ENCODE assay signal across 8 cellular contexts in the genomic region with DNA sequence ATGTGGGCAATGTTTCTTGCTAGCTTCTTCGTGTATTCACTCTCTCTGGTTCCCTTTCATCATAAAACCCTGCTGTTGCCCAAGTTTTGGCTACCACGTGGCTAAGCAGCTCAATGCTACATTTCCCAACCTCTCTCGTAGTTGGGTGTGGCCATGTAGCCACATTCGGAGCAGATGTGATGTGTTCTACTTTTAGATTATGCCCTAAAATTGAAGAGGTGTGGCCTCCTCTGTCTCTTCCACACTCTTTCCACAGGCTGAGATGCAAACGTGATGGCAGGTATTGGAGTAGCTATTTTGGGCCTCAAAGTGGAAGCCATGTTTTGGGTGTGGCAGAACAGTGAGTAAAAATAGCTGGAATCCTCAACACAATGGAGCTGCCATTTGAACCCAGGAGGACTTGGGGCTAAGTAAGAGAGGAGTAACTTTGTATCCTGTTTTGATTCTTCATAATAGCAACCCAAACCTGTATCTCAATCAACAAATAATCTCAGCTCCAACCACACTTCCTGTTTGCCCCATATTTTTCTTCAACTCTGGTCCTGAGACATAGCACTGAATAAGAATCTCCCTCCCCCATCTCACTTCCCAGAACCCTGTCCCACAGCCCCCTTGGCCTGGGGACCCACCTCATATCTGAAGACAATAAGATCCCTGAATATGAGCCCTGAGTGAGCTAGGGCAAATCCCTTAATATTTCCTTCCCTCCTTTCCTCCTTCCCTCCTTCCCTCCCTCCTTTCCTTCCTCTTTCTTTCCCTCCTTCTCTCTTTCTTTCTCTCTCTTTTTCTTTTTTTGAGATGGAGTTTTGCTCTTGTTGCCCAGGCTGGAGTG. TPM values are rescaled to one million over a fixed set of nuclear protein-coding genes. Genes with fewer than 3 reads are reported as not detected.
DNase-seq lines count a peak whose midpoint lies in the region; ATAC-seq and TF ChIP-seq lines count a peak whose summit lies in the region.
"Had no signal": no experiment of that assay in that cellular context is flagged by ENCODE, and none has a peak within 500 bp of the region (broad histone marks: within the 10 kb centered on the region; RNA-seq: fewer than 3 reads in every experiment).

No MANE protein-coding gene starts in this region.

- DNase-seq in GM23248 (peak; percentile 75), mesenchymal stem cell (no peak), mesothelial cell of epicardium (ENCODE audit: low spot score in 2 of 2, unreplicated experiment in 2 of 2) (no peak), NCI-H1105 treated with DMSO at 0.1 percent for 48 hours (lab: John Stamatoyannopoulos, UW) (no peak)
- no peak for DNase-seq in activated T-helper 1 cell treated with anti-CD3 and anti-CD28 coated beads, Interleukin-12 subunit alpha, Interleukin-12 subunit beta, Interleukin-2, Interleukin-4 antibody, amounts not matched to agents 30 ng/mL and 10 ng/mL and 1 ng/mL, durations not matched to agents 14 hours and 24 hours and 36 hours (ENCODE audit: low spot score)
- DNase-seq: NCI-H2107 had no signal

- H4K20me1 ChIP-seq in GM23248 (ENCODE audit: insufficient read depth) = no peaks in the 10 kb centered on the region; the same call in 1 of the 2 replicates

- H3K23ac ChIP-seq in mesenchymal stem cell (ENCODE audit: low read length in 2 of 2) = no peak overlapping the region

- no peaks in the 10 kb centered on the region for H3K9me3 Mint-ChIP-seq in activated T-helper 1 cell treated with anti-CD3 and anti-CD28 coated beads, Interleukin-12 subunit alpha, Interleukin-12 subunit beta, Interleukin-2, Interleukin-4 antibody, amounts not matched to agents 30 ng/mL and 10 ng/mL and 1 ng/mL, durations not matched to agents 14 hours and 24 hours and 36 hours
- no peaks in the 10 kb centered on the region for H3K9me3 Mint-ChIP-seq in mesothelial cell of epicardium

- H3K27ac Mint-ChIP-seq in activated T-helper 1 cell treated with anti-CD3 and anti-CD28 coated beads, Interleukin-12 subunit alpha, Interleukin-12 subunit beta, Interleukin-2, Interleukin-4 antibody, amounts not matched to agents 30 ng/mL and 10 ng/mL and 1 ng/mL, durations not matched to agents 14 hours and 24 hours and 36 hours = peak overlapping the region; percentile 53
- no peak overlapping the region for H3K27ac Mint-ChIP-seq in mesothelial cell of epicardium

- peaks cover 29% of the 10 kb centered on the region for H3K79me2 ChIP-seq in GM23248 (ENCODE audit: insufficient read depth)

- intact Hi-C loops in activated T-helper 1 cell treated with anti-CD3 and anti-CD28 coated beads, Interleukin-12 subunit alpha, Interleukin-12 subunit beta, Interleukin-2, Interleukin-4 antibody, amounts not matched to agents 30 ng/mL and 10 ng/mL and 1 ng/mL, durations not matched to agents 14 hours and 24 hours and 36 hours (cut with micrococcal nuclease) = no loop called here

- H3K36me3 ChIP-seq in GM23248 (ENCODE audit: low read depth) (peaks cover 30% of the 10 kb centered on the region; the same call in 1 of the 2 replicates), mesenchymal stem cell (ENCODE audit: control insufficient read depth in 1 of 2, insufficient read depth in 2 of 2, low read depth in 1 of 2, low read length in 2 of 2) (peaks cover 0 to 33% of the 10 kb centered on the region in 2 experiments)

- no peak overlapping the region for H3K27ac ChIP-seq in GM23248
- no peak overlapping the region for H3K27ac ChIP-seq in mesenchymal stem cell (ENCODE audit: low read length, poor library complexity, severe bottlenecking)

- no peak overlapping the region for H2BK12ac ChIP-seq in mesenchymal stem cell (ENCODE audit: low read length in 2 of 2)

- in situ Hi-C loops in GM23248 (cut with MboI) = loop anchor here (25.0 kb wide), 1 partner anchor 403 kb away; the partner anchor contains the start of genes CD19 and RABEP2

- H3K4me1 ChIP-seq in GM23248 (ENCODE audit: insufficient read depth) = peaks cover 40% of the 10 kb centered on the region
- peaks cover 3% of the 10 kb centered on the region for H3K4me1 ChIP-seq in mesenchymal stem cell (ENCODE audit: control insufficient read depth, insufficient read depth, low read depth, low read length)

- H3K14ac ChIP-seq in mesenchymal stem cell (ENCODE audit: low read length in 2 of 2) = no peak overlapping the region

- H4K8ac ChIP-seq in mesenchymal stem cell (ENCODE audit: low read length) = no peak overlapping the region

- H2AFZ ChIP-seq in GM23248 (no peak overlapping the region), mesenchymal stem cell (ENCODE audit: low read depth, low read length) (no peak overlapping the region)

- no peaks in the 10 kb centered on the region for H3K36me3 Mint-ChIP-seq in activated T-helper 1 cell treated with anti-CD3 and anti-CD28 coated beads, Interleukin-12 subunit alpha, Interleukin-12 subunit beta, Interleukin-2, Interleukin-4 antibody, amounts not matched to agents 30 ng/mL and 10 ng/mL and 1 ng/mL, durations not matched to agents 14 hours and 24 hours and 36 hours (ENCODE audit: low read depth)
- no peaks in the 10 kb centered on the region for H3K36me3 Mint-ChIP-seq in mesothelial cell of epicardium

- no peak overlapping the region for H3K9ac ChIP-seq in GM23248
- peak overlapping the region; percentile 37 for H3K9ac ChIP-seq in mesenchymal stem cell (ENCODE audit: low read length)

- H3K27me3 ChIP-seq in GM23248 (replicated peaks; ENCODE audit: insufficient read depth) (no peaks in the 10 kb centered on the region), mesenchymal stem cell (ENCODE audit: control insufficient read depth in 1 of 2, insufficient read depth in 1 of 2, low read length in 2 of 2) (no peaks in the 10 kb centered on the region)

- H3K4me3 ChIP-seq in GM23248 = no peak overlapping the region
- H3K4me3 ChIP-seq in mesenchymal stem cell (ENCODE audit: insufficient read depth in 1 of 2, low read depth in 1 of 2, low read length in 2 of 2) = no peak overlapping the region

- no peak overlapping the region for H2AK5ac ChIP-seq in mesenchymal stem cell (ENCODE audit: low read length, severe bottlenecking)

- H3K9me3 ChIP-seq in GM23248 (ENCODE audit: low read depth) (no peaks in the 10 kb centered on the region), mesenchymal stem cell (ENCODE audit: control insufficient read depth, low read length) (no peaks in the 10 kb centered on the region)

- no peak for ATAC-seq in GM21619 (IDR thresholded peaks at IDR 0.05; ENCODE audit: unreplicated experiment)

- no peaks in the 10 kb centered on the region for H3K27me3 Mint-ChIP-seq in activated T-helper 1 cell treated with anti-CD3 and anti-CD28 coated beads, Interleukin-12 subunit alpha, Interleukin-12 subunit beta, Interleukin-2, Interleukin-4 antibody, amounts not matched to agents 30 ng/mL and 10 ng/mL and 1 ng/mL, durations not matched to agents 14 hours and 24 hours and 36 hours (ENCODE audit: insufficient read depth)
- H3K27me3 Mint-ChIP-seq in mesothelial cell of epicardium (ENCODE audit: low read depth) = no peaks in the 10 kb centered on the region

- H2BK5ac ChIP-seq in mesenchymal stem cell (ENCODE audit: low read depth, low read length, poor library complexity, severe bottlenecking) = no peak overlapping the region

- H3F3A ChIP-seq in GM23248 (ENCODE audit: insufficient read depth) = peaks cover 15% of the 10 kb centered on the region; the same call in 1 of the 2 replicates

- H3K9me2 ChIP-seq in GM23248 (ENCODE audit: insufficient read depth) = no peaks in the 10 kb centered on the region

- no peak overlapping the region for H2BK15ac ChIP-seq in mesenchymal stem cell (ENCODE audit: low read depth, poor library complexity, severe bottlenecking)

- TF ChIP-seq CTCF in mesothelial cell of epicardium (IDR thresholded peaks at IDR 0.05; ENCODE audit: unreplicated experiment) = no peak

- H3K4me3 Mint-ChIP-seq in activated T-helper 1 cell treated with anti-CD3 and anti-CD28 coated beads, Interleukin-12 subunit alpha, Interleukin-12 subunit beta, Interleukin-2, Interleukin-4 antibody, amounts not matched to agents 30 ng/mL and 10 ng/mL and 1 ng/mL, durations not matched to agents 14 hours and 24 hours and 36 hours = no peak overlapping the region
- no peak overlapping the region for H3K4me3 Mint-ChIP-seq in mesothelial cell of epicardium

- 23 to 39% methylated on average over 5 of the region's 5 CpGs for WGBS in GM23248 (ENCODE audit: low coverage in 1 of 2, low lambda C conversion rate in 2 of 2, missing lambda C conversion rate in 2 of 2), 2 experiments
- WGBS in mesenchymal stem cell = 73% methylated on average over 5 of the region's 5 CpGs

- H2BK120ac ChIP-seq in mesenchymal stem cell (ENCODE audit: low read depth, low read length) = no peak overlapping the region

- peaks cover 15% of the 10 kb centered on the region for H3K4me1 Mint-ChIP-seq in activated T-helper 1 cell treated with anti-CD3 and anti-CD28 coated beads, Interleukin-12 subunit alpha, Interleukin-12 subunit beta, Interleukin-2, Interleukin-4 antibody, amounts not matched to agents 30 ng/mL and 10 ng/mL and 1 ng/mL, durations not matched to agents 14 hours and 24 hours and 36 hours (ENCODE audit: low read depth)
- H3K4me1 Mint-ChIP-seq in mesothelial cell of epicardium = peaks cover 16% of the 10 kb centered on the region

- H3K4me2 ChIP-seq in GM23248 (ENCODE audit: unreplicated experiment) (no peak overlapping the region), mesenchymal stem cell (ENCODE audit: low read length, poor library complexity, severe bottlenecking) (no peak overlapping the region)

- no peak overlapping the region for H4K91ac ChIP-seq in mesenchymal stem cell (ENCODE audit: low read length)

- no peak overlapping the region for H3K4ac ChIP-seq in mesenchymal stem cell (ENCODE audit: low read depth in 1 of 2, low read length in 2 of 2)

- H3K18ac ChIP-seq in mesenchymal stem cell (ENCODE audit: low read depth in 1 of 2, low read length in 2 of 2) = no peak overlapping the region

- no peaks in the 10 kb centered on the region for H3K79me1 ChIP-seq in mesenchymal stem cell (replicated peaks; ENCODE audit: low read length, poor library complexity, severe bottlenecking)

RNA-seq across cellular contexts. Expression of gene NUPR1, which starts 4.0 kb away (rescaled TPM):
- 22.3 and 54.8 TPM in 2 replicates for total RNA-seq in GM23248 (2014; rRNA removed; shearing (Covaris generic))
- polyA plus RNA-seq in GM23248 (2016; fragmentation: Nextera tagmentation; extraction: Ambion mirVana) = 321 and 334 TPM in 2 replicates
- total RNA-seq in activated T-helper 1 cell treated with anti-CD3 and anti-CD28 coated beads, Interleukin-12 subunit alpha, Interleukin-12 subunit beta, Interleukin-2, Interleukin-4 antibody, amounts not matched to agents 30 ng/mL and 10 ng/mL and 1 ng/mL, durations not matched to agents 14 hours and 24 hours and 36 hours = not detected in 2 replicates
- polyA plus RNA-seq in mesenchymal stem cell (2013, experiment 1 of 2) = 21.6 TPM
- polyA plus RNA-seq in mesenchymal stem cell (2013, experiment 2 of 2) = 21.0 TPM
- total RNA-seq in mesothelial cell of epicardium = 12.3 to 13.9 TPM (median 13.3 TPM) in 3 replicates
- total RNA-seq: activated CD8-positive, alpha-beta memory T cell treated with anti-CD3 and anti-CD28 coated beads for 36 hours had no signal

RNA-seq across cellular contexts. Expression of gene SGF29, which starts 19.0 kb away (rescaled TPM):
- 5.7 and 6.3 TPM in 2 replicates for total RNA-seq in GM23248 (2014; rRNA removed; shearing (Covaris generic))
- polyA plus RNA-seq in GM23248 (2016; fragmentation: Nextera tagmentation; extraction: Ambion mirVana) = 8.9 and 9.9 TPM in 2 replicates
- total RNA-seq in activated T-helper 1 cell treated with anti-CD3 and anti-CD28 coated beads, Interleukin-12 subunit alpha, Interleukin-12 subunit beta, Interleukin-2, Interleukin-4 antibody, amounts not matched to agents 30 ng/mL and 10 ng/mL and 1 ng/mL, durations not matched to agents 14 hours and 24 hours and 36 hours = 38.6 and 39.0 TPM in 2 replicates
- 9.3 TPM for polyA plus RNA-seq in mesenchymal stem cell (2013, experiment 1 of 2)
- 10.1 TPM for polyA plus RNA-seq in mesenchymal stem cell (2013, experiment 2 of 2)
- 21.6 to 27.2 TPM (median 24.7 TPM) in 3 replicates for total RNA-seq in mesothelial cell of epicardium

RNA-seq across cellular contexts. Expression of gene IL27, which starts 28.1 kb away (rescaled TPM):
- total RNA-seq in GM23248 (2014; rRNA removed; shearing (Covaris generic)) = not detected in 2 replicates
- polyA plus RNA-seq in GM23248 (2016; fragmentation: Nextera tagmentation; extraction: Ambion mirVana) = not detected in 2 replicates
- total RNA-seq in activated T-helper 1 cell treated with anti-CD3 and anti-CD28 coated beads, Interleukin-12 subunit alpha, Interleukin-12 subunit beta, Interleukin-2, Interleukin-4 antibody, amounts not matched to agents 30 ng/mL and 10 ng/mL and 1 ng/mL, durations not matched to agents 14 hours and 24 hours and 36 hours = not detected in 2 replicates
- not detected for polyA plus RNA-seq in mesenchymal stem cell (2013, experiment 1 of 2)
- polyA plus RNA-seq in mesenchymal stem cell (2013, experiment 2 of 2) = not detected
- not detected in 3 replicates for total RNA-seq in mesothelial cell of epicardium
- total RNA-seq: activated CD8-positive, alpha-beta memory T cell treated with anti-CD3 and anti-CD28 coated beads for 36 hours had no signal

RNA-seq across cellular contexts. Expression of gene APOBR, which starts 40.3 kb away (rescaled TPM):
- total RNA-seq in GM23248 (2014; rRNA removed; shearing (Covaris generic)) = not detected in 2 replicates
- polyA plus RNA-seq in GM23248 (2016; fragmentation: Nextera tagmentation; extraction: Ambion mirVana) = not detected in 2 replicates
- 3.5 and 4.3 TPM in 2 replicates for total RNA-seq in activated T-helper 1 cell treated with anti-CD3 and anti-CD28 coated beads, Interleukin-12 subunit alpha, Interleukin-12 subunit beta, Interleukin-2, Interleukin-4 antibody, amounts not matched to agents 30 ng/mL and 10 ng/mL and 1 ng/mL, durations not matched to agents 14 hours and 24 hours and 36 hours
- 0.01 TPM for polyA plus RNA-seq in mesenchymal stem cell (2013, experiment 1 of 2)
- 0.03 TPM for polyA plus RNA-seq in mesenchymal stem cell (2013, experiment 2 of 2)
- 0.09 to 0.14 TPM in 2 of 3 replicates, not detected in the other for total RNA-seq in mesothelial cell of epicardium

RNA-seq across cellular contexts. Expression of gene CLN3, which starts 42.9 kb away (rescaled TPM):
- 10.4 and 15.8 TPM in 2 replicates for total RNA-seq in GM23248 (2014; rRNA removed; shearing (Covaris generic))
- polyA plus RNA-seq in GM23248 (2016; fragmentation: Nextera tagmentation; extraction: Ambion mirVana) = 21.1 and 21.3 TPM in 2 replicates
- 27.1 and 28.5 TPM in 2 replicates for total RNA-seq in activated T-helper 1 cell treated with anti-CD3 and anti-CD28 coated beads, Interleukin-12 subunit alpha, Interleukin-12 subunit beta, Interleukin-2, Interleukin-4 antibody, amounts not matched to agents 30 ng/mL and 10 ng/mL and 1 ng/mL, durations not matched to agents 14 hours and 24 hours and 36 hours
- 37.1 TPM for polyA plus RNA-seq in mesenchymal stem cell (2013, experiment 1 of 2)
- 37.0 TPM for polyA plus RNA-seq in mesenchymal stem cell (2013, experiment 2 of 2)
- 30.8 to 31.5 TPM (median 30.9 TPM) in 3 replicates for total RNA-seq in mesothelial cell of epicardium

Comparison
In these comparisons a context has a peak if more than half of its experiments do, and no peak if none do; other contexts are left out.
1. RNA of gene NUPR1, which starts 4.0 kb away (total RNA-seq): 22.3 to 54.8 TPM in GM23248 and 12.3 to 13.9 TPM in mesothelial cell of epicardium; not detected in activated T-helper 1 cell treated with anti-CD3 and anti-CD28 coated beads, Interleukin-12 subunit alpha, Interleukin-12 subunit beta, Interleukin-2, Interleukin-4 antibody, amounts not matched to agents 30 ng/mL and 10 ng/mL and 1 ng/mL, durations not matched to agents 14 hours and 24 hours and 36 hours; every median in the first group is over 10 times any median in the second.